1 cellular context compared by ENCODE assay signal in genomic region chr7:73593207-73594045, GRCh38.
TF ChIP-seq lines count a peak whose summit lies in the region.

No MANE protein-coding gene starts in this region.

TF ChIP-seq in GM12878, 131 proteins besides CTCF, POLR2A, EP300 and RAD21:
- no peak for TF ChIP-seq RCOR1 (conservative IDR thresholded peaks at IDR 0.05; ENCODE audit: low read depth, low read length)
- TF ChIP-seq IKZF2 (IDR thresholded peaks at IDR 0.05) = no peak
- no peak for TF ChIP-seq ZBTB40 (IDR thresholded peaks at IDR 0.05; ENCODE audit: borderline replicate concordance)
- no peak for TF ChIP-seq EZH2 (IDR thresholded peaks at IDR 0.05; ENCODE audit: borderline replicate concordance, control insufficient read depth, low read depth, low read length)
- TF ChIP-seq ELK1 (IDR thresholded peaks at IDR 0.05; ENCODE audit: low read depth, low read length) = no peak
- no peak for TF ChIP-seq NFYA (IDR thresholded peaks at IDR 0.05; ENCODE audit: borderline replicate concordance, low read depth, low read length)
- no peak for TF ChIP-seq ATF2 (IDR thresholded peaks at IDR 0.05; ENCODE audit: low read length)
- TF ChIP-seq TCF3 (IDR thresholded peaks at IDR 0.05; ENCODE audit: borderline replicate concordance, insufficient read depth, low read depth, low read length) = no peak
- TF ChIP-seq, protein P1, sequence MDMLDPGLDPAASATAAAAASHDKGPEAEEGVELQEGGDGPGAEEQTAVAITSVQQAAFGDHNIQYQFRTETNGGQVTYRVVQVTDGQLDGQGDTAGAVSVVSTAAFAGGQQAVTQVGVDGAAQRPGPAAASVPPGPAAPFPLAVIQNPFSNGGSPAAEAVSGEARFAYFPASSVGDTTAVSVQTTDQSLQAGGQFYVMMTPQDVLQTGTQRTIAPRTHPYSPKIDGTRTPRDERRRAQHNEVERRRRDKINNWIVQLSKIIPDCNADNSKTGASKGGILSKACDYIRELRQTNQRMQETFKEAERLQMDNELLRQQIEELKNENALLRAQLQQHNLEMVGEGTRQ (IDR thresholded peaks at IDR 0.05; ENCODE audit: borderline replicate concordance, low read depth, low read length) = no peak
